ENCODE assay signal across 5 cellular contexts in genomic region chr1:75647183-75647582, GRCh38. TPM values are rescaled to one million over a fixed set of nuclear protein-coding genes. Genes with fewer than 3 reads are reported as not detected.
DNase-seq lines count a peak whose midpoint lies in the region; ATAC-seq, FAIRE-seq and TF ChIP-seq lines count a peak whose summit lies in the region.
"Not testable (repeated sequence)": the region's sequence is repeated elsewhere in the genome, so short reads cannot be mapped to it uniquely, and the experiment has no call there.
"Had no signal": no experiment of that assay in that cellular context is flagged by ENCODE, and none has a peak within 500 bp of the region (broad histone marks: within the 10 kb centered on the region; RNA-seq: fewer than 3 reads in every experiment).

No MANE protein-coding gene starts in this region.

- not testable (repeated sequence) for H3K79me2 ChIP-seq in K562 (ENCODE audit: control insufficient read depth, insufficient read depth, low read length)

- not testable (repeated sequence) for ATAC-seq in K562

- TF ChIP-seq CTCF in HEK293 (tag by site-specific recombination; IDR thresholded peaks at IDR 0.05); K562 (IDR thresholded peaks at IDR 0.05 in 2 of 3, conservative IDR thresholded peaks at IDR 0.05 in 1 of 3; ENCODE audit: insufficient read depth in 2 of 3, low read depth in 1 of 3, low read length in 3 of 3): not testable (repeated sequence)

- peak; percentile 9 for DNase-seq in DMS53 (lab: John Stamatoyannopoulos, UW)
- not testable (repeated sequence) for DNase-seq in K562 (ENCODE audit: extremely low read depth in 1 of 4, low spot score in 3 of 4)

- not testable (repeated sequence) for H3K4me2 ChIP-seq in K562 (ENCODE audit: insufficient read depth, low read length)

- not testable (repeated sequence) for H3K9ac ChIP-seq in K562 (ENCODE audit: insufficient read depth in 1 of 2, low read depth in 2 of 2, low read length in 2 of 2)

- H3K27ac ChIP-seq in HEK293 (ENCODE audit: extremely low read depth, low read depth, low read length); K562 (ENCODE audit: extremely low read depth, low read depth, low read length): not testable (repeated sequence)

- WGBS in K562 (ENCODE audit: insufficient coverage, low coverage, missing lambda C conversion rate), result 32% methylated on average over 2 of the region's 2 CpGs

- not testable (repeated sequence) for BruUV-seq in K562 (replicated peaks; lab: Mats Ljungman, UMichigan)

- not testable (repeated sequence) for H4K20me1 ChIP-seq in K562 (replicated peaks; ENCODE audit: control insufficient read depth, insufficient read depth, low read length)

- TF ChIP-seq RAD21 in K562 (CRISPR knock-in tag; conservative IDR thresholded peaks at IDR 0.05 in 1 of 2, IDR thresholded peaks at IDR 0.05 in 1 of 2), result not testable (repeated sequence)

- H3K36me3 ChIP-seq in HEK293 (ENCODE audit: control insufficient read depth in 2 of 2, insufficient read depth in 1 of 2, low read length in 2 of 2); K562 (ENCODE audit: control insufficient read depth, insufficient read depth, low read length): not testable (repeated sequence)

- not testable (repeated sequence) for H3K9me3 ChIP-seq in HEK293 (ENCODE audit: control insufficient read depth, insufficient read depth, low read depth, low read length); K562 (replicated peaks; ENCODE audit: control insufficient read depth, insufficient read depth, low read depth, low read length)

- H2AFZ ChIP-seq in K562 (ENCODE audit: low read depth, low read length), result not testable (repeated sequence)

- not testable (repeated sequence) for H3K27me3 ChIP-seq in K562 (ENCODE audit: control insufficient read depth in 2 of 2, insufficient read depth in 2 of 2, low read length in 2 of 2)

- POLR2A ChIA-PET in HEK293 (lab: Yijun Ruan, JAX); K562 (lab: Yijun Ruan, JAX): not testable (repeated sequence)

- in situ Hi-C loops in K562 (cut with MboI), result not testable (repeated sequence)

- not testable (repeated sequence) for H3K4me3 ChIP-seq in HEK293 (ENCODE audit: low read depth, low read length); K562

- TF ChIP-seq EP300 in K562 (IDR thresholded peaks at IDR 0.05; ENCODE audit: low read length), result not testable (repeated sequence)

- not testable (repeated sequence) for H3K4me1 ChIP-seq in HEK293 (ENCODE audit: control insufficient read depth, insufficient read depth, low read length); K562 (replicated peaks in 1 of 2; ENCODE audit: control insufficient read depth in 2 of 2, insufficient read depth in 2 of 2, low read length in 2 of 2)

- not testable (repeated sequence) for FAIRE-seq in K562 (lab: Jason Lieb, UNC)

- not testable (repeated sequence) for TF ChIP-seq POLR2A in K562 (conservative IDR thresholded peaks at IDR 0.05)

- intact Hi-C loops in K562 (cut with micrococcal nuclease), result not testable (repeated sequence)

- CTCF ChIA-PET in HEK293 (lab: Yijun Ruan, JAX); K562 (lab: Yijun Ruan, JAX; ENCODE audit: low intra/inter-chr PET ratio): not testable (repeated sequence)

- H3K9me1 ChIP-seq in K562 (ENCODE audit: control insufficient read depth, insufficient read depth, low read length), result not testable (repeated sequence)

TF ChIP-seq in HEK293, 187 proteins besides CTCF, POLR2A, EP300 and RAD21:
- TF ChIP-seq ZNF585B (tag by site-specific recombination; IDR thresholded peaks at IDR 0.05) (0 out of 2 replicates have a peak, but pooled peaks have one; percentile 0), SETDB1 (IDR thresholded peaks at IDR 0.05; ENCODE audit: insufficient read length, low read length) (peak; percentile 53)
TF ChIP-seq in HEK293: peak in this region for 2; not testable (repeated sequence) for 185.

TF ChIP-seq in K562, 482 proteins besides CTCF, POLR2A, EP300 and RAD21:
- TF ChIP-seq ZNF280A (IDR thresholded peaks at IDR 0.05; ENCODE audit: low read depth, partially characterized antibody), result peak; percentile 44
- peak; percentile 64; the same call in 1 of the 2 replicates for TF ChIP-seq CBX1 (IDR thresholded peaks at IDR 0.05; ENCODE audit: low read depth)
- TF ChIP-seq TRIM28 (IDR thresholded peaks at IDR 0.05), result peak; percentile 73
- TF ChIP-seq CBX3 (IDR thresholded peaks at IDR 0.05; ENCODE audit: borderline replicate concordance in 1 of 2, low read length in 2 of 2), result peak in 1 of 2 experiments; percentile 70; a peak in 1 of 3 replicates
- peak; percentile 83; the same call in 1 of the 2 replicates for TF ChIP-seq CBX5 (IDR thresholded peaks at IDR 0.05; ENCODE audit: borderline replicate concordance, low read depth)

RNA-seq across cellular contexts. Expression of gene SLC44A5, which starts 36.3 kb away (rescaled TPM):
- total RNA-seq in K562 (2011; cell fraction: chromatin; rRNA removed; ENCODE audit: low replicate concordance), result 8.0 and 18.5 TPM in 2 replicates
- 3.5 and 4.7 TPM in 2 replicates for total RNA-seq in K562 (2011; cell fraction: nucleolus; rRNA removed)
- 8.0 and 13.5 TPM in 2 replicates for total RNA-seq in K562 (2011; cell fraction: nucleoplasm; rRNA removed)
- total RNA-seq in K562 (2014; rRNA removed) (1.2 and 2.1 TPM in 2 replicates), K562 (2014; rRNA removed; fragmentation: Illumina TruSeq; extraction: Trizol) (4.3 and 4.5 TPM in 2 replicates), K562 (2015; rRNA removed; fragmentation: Illumina TruSeq; extraction: Trizol) (3.1 and 3.4 TPM in 2 replicates), K562 (2021) (1.9 and 2.1 TPM in 2 replicates)
- polyA plus RNA-seq in K562 (2011; rRNA removed) (4.1 and 10.1 TPM in 2 replicates), K562 (2014; fragmentation: Illumina TruSeq; extraction: Trizol) (3.2 and 3.6 TPM in 2 replicates), K562 (2014; fragmentation: Nextera tagmentation; extraction: Ambion mirVana) (1 to 10 TPM; 1.2 to 1.8 TPM), K562 (2014; rRNA removed) (3.2 and 4.1 TPM in 2 replicates)
- 1.00 and 1.2 TPM in 2 replicates for polyA plus RNA-seq in K562 (2011; cell fraction: cytosol; rRNA removed)
- 4.9 and 12.0 TPM in 2 replicates for polyA plus RNA-seq in K562 (2011; cell fraction: nucleus; rRNA removed)
- 2.0 and 5.6 TPM in 2 replicates for polyA plus RNA-seq in K562 (2012)
- polyA minus RNA-seq in K562 (2011; rRNA and poly(A)+ RNA removed), result 3.1 and 7.0 TPM in 2 replicates
- 0.36 and 2.0 TPM in 2 replicates for polyA minus RNA-seq in K562 (2011; cell fraction: cytosol; rRNA and poly(A)+ RNA removed)
- 4.0 and 7.0 TPM in 2 replicates for polyA minus RNA-seq in K562 (2011; cell fraction: nucleus; rRNA and poly(A)+ RNA removed)
- total RNA-seq: CD4-positive, alpha-beta T cell had no signal
- polyA plus RNA-seq: CD14-positive monocyte had no signal
